ENCODE assay signal across 7 cellular contexts in the genomic region with DNA sequence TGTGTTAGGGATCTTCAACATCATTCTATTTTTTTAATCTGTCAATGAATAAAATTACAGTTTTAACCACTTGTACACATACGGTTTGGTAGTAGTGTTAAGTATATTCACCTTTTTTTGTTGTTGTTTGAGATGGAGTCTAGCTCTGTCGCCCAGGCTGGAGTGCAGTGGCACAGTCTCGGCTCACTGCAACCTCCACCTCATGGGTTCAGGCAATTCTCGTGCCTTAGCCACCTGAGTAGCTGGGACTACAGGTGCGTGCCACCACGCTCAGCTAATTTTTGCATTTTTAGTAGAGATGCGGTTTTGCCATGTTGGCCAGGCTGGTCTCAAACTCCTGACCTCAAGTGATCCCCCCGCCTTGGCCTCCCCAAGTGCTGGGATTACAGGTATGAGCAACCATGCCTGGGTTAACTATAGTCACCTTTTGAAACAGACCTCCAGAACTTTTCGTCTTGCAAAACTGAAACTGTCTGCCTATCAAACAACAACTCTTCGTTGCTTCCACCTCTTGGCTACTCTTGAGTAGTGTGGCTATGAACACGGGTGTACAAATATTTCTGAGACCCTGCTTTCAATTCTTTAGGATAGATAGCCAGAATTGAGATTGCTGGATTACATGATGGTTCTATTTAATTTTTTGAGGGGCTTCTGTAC.
DNase-seq lines count a peak whose midpoint lies in the region; ATAC-seq and TF ChIP-seq lines count a peak whose summit lies in the region.
"Not testable (repeated sequence)": the region's sequence is repeated elsewhere in the genome, so short reads cannot be mapped to it uniquely, and the experiment has no call there.

No MANE protein-coding gene starts in this region.

- H3K27ac Mint-ChIP-seq in CD4-positive, alpha-beta T cell, result peak overlapping the region; percentile 89
- peak overlapping the region; percentile 83 to 84 for H3K27ac Mint-ChIP-seq in T-cell
- peak overlapping the region; percentile 82 for H3K27ac Mint-ChIP-seq in activated CD4-positive, alpha-beta memory T cell treated with anti-CD3 and anti-CD28 coated beads for 36 hours
- peak overlapping the region; percentile 89 for H3K27ac Mint-ChIP-seq in activated T-cell treated with anti-CD3 and anti-CD28 coated beads, Interleukin-2, amount 50 U/mL, for 72 hours
- peak overlapping the region; percentile 91 for H3K27ac Mint-ChIP-seq in activated naive CD8-positive, alpha-beta T cell
- H3K27ac Mint-ChIP-seq in immature natural killer cell, result peak overlapping the region in 4 of 6 donors; percentile 5 to 40 (median 9)

- POLR2A ChIA-PET in CD4-positive, alpha-beta T cell (lab: Charles Lee), result interaction anchor here (0.9 to 3.5 kb wide), 7 partner anchors 15 to 145 kb away, joined by 3 to 18 read pairs (median 5); no protein-coding TSS in a partner anchor
- POLR2A ChIA-PET in T-cell (lab: Charles Lee), result interaction anchor here in 1 of 2 donors (0.6 kb wide), 1 partner anchor 10 kb away, joined by 3 read pairs; no protein-coding TSS in a partner anchor
- POLR2A ChIA-PET in activated CD4-positive, alpha-beta memory T cell treated with anti-CD3 and anti-CD28 coated beads for 36 hours (lab: Charles Lee), result not testable (repeated sequence)

- H3K27ac ChIP-seq in CD4-positive, alpha-beta T cell (ENCODE audit: low read depth, low read length), result not testable (repeated sequence)

- CTCF ChIA-PET in CD4-positive, alpha-beta T cell (lab: Charles Lee); T-cell (lab: Charles Lee): not testable (repeated sequence)
- CTCF ChIA-PET in activated CD4-positive, alpha-beta memory T cell treated with anti-CD3 and anti-CD28 coated beads for 36 hours (lab: Charles Lee), result interaction anchor here (0.6 to 1.0 kb wide), 2 partner anchors 63 to 94 kb away, joined by 3 read pairs; no protein-coding TSS in a partner anchor

- not testable (repeated sequence) for H3K9me3 ChIP-seq in CD4-positive, alpha-beta T cell (ENCODE audit: control insufficient read depth, low read length)

- peaks cover 87% of the 10 kb centered on the region for H3K4me1 Mint-ChIP-seq in CD4-positive, alpha-beta T cell (ENCODE audit: low read depth)
- H3K4me1 Mint-ChIP-seq in T-cell (peaks cover 87 to 90% (median 88%) of the 10 kb centered on the region in 3 donors), immature natural killer cell (peaks cover 35 to 83% of the 10 kb centered on the region in 2 donors)
- peaks cover 87% of the 10 kb centered on the region for H3K4me1 Mint-ChIP-seq in activated CD4-positive, alpha-beta memory T cell treated with anti-CD3 and anti-CD28 coated beads for 36 hours (ENCODE audit: low read depth)
- peaks cover 94% of the 10 kb centered on the region for H3K4me1 Mint-ChIP-seq in activated T-cell treated with anti-CD3 and anti-CD28 coated beads, Interleukin-2, amount 50 U/mL, for 72 hours (ENCODE audit: low read depth)
- H3K4me1 Mint-ChIP-seq in activated naive CD8-positive, alpha-beta T cell (ENCODE audit: low read depth), result peaks cover 93% of the 10 kb centered on the region

- not testable (repeated sequence) for TF ChIP-seq CTCF in CD4-positive, alpha-beta T cell (IDR thresholded peaks at IDR 0.05)

- not testable (repeated sequence) for H3K36me3 Mint-ChIP-seq in CD4-positive, alpha-beta T cell (ENCODE audit: low read depth); T-cell; activated CD4-positive, alpha-beta memory T cell treated with anti-CD3 and anti-CD28 coated beads for 36 hours; activated T-cell treated with anti-CD3 and anti-CD28 coated beads, Interleukin-2, amount 50 U/mL, for 72 hours (ENCODE audit: insufficient read depth in 2 of 2); immature natural killer cell
- H3K36me3 Mint-ChIP-seq in activated naive CD8-positive, alpha-beta T cell, result peaks cover 10% of the 10 kb centered on the region

- H3K4me3 Mint-ChIP-seq in CD4-positive, alpha-beta T cell, result peak overlapping the region; percentile 64
- H3K4me3 Mint-ChIP-seq in T-cell (peak overlapping the region; percentile 32 to 59 (median 35)), immature natural killer cell (peak overlapping the region in 3 of 5 donors; percentile 7 to 38 (median 11))
- H3K4me3 Mint-ChIP-seq in activated CD4-positive, alpha-beta memory T cell treated with anti-CD3 and anti-CD28 coated beads for 36 hours, result peak overlapping the region; percentile 24
- H3K4me3 Mint-ChIP-seq in activated T-cell treated with anti-CD3 and anti-CD28 coated beads, Interleukin-2, amount 50 U/mL, for 72 hours, result peak overlapping the region; percentile 21 to 35
- H3K4me3 Mint-ChIP-seq in activated naive CD8-positive, alpha-beta T cell, result peak overlapping the region; percentile 25

- H3K9me3 Mint-ChIP-seq in CD4-positive, alpha-beta T cell; activated CD4-positive, alpha-beta memory T cell treated with anti-CD3 and anti-CD28 coated beads for 36 hours; activated T-cell treated with anti-CD3 and anti-CD28 coated beads, Interleukin-2, amount 50 U/mL, for 72 hours; activated naive CD8-positive, alpha-beta T cell (ENCODE audit: low read depth); immature natural killer cell: not testable (repeated sequence)
- peaks cover 0 to 14% (median 0%) of the 10 kb centered on the region in 3 donors for H3K9me3 Mint-ChIP-seq in T-cell

- H3K4me3 ChIP-seq in Jurkat, Clone E6-1 (ENCODE audit: low read length), result peak overlapping the region; percentile 6; the same call in 1 of the 2 replicates

- ATAC-seq in CD4-positive, alpha-beta T cell (ENCODE audit: poor library complexity); T-cell (replicated peaks in 1 of 4): not testable (repeated sequence)
- peak; percentile 23 to 33 for ATAC-seq in activated T-cell treated with anti-CD3 and anti-CD28 coated beads, Interleukin-2, amount 50 U/mL, for 72 hours (replicated peaks in 1 of 2)

- H3K27me3 ChIP-seq in CD4-positive, alpha-beta T cell (ENCODE audit: control insufficient read depth, insufficient read depth, low read length), result not testable (repeated sequence)

- intact Hi-C loops in CD4-positive, alpha-beta T cell (cut with DNase I, micrococcal nuclease); activated CD4-positive, alpha-beta memory T cell treated with anti-CD3 and anti-CD28 coated beads for 36 hours (cut with micrococcal nuclease): not testable (repeated sequence)

- H3K27me3 Mint-ChIP-seq in CD4-positive, alpha-beta T cell; T-cell; activated CD4-positive, alpha-beta memory T cell treated with anti-CD3 and anti-CD28 coated beads for 36 hours; activated T-cell treated with anti-CD3 and anti-CD28 coated beads, Interleukin-2, amount 50 U/mL, for 72 hours (ENCODE audit: low read depth); activated naive CD8-positive, alpha-beta T cell; immature natural killer cell (ENCODE audit: low read depth in 3 of 3): not testable (repeated sequence)

- not testable (repeated sequence) for DNase-seq in CD4-positive, alpha-beta T cell; Jurkat, Clone E6-1 (ENCODE audit: low read depth, low spot score); T-cell; immature natural killer cell
- DNase-seq in activated CD4-positive, alpha-beta memory T cell treated with anti-CD3 and anti-CD28 coated beads for 36 hours, result peak; percentile 62
- DNase-seq in activated T-cell treated with anti-CD3 and anti-CD28 coated beads, Interleukin-2, amount 50 U/mL, for 72 hours, result peak; percentile 25 to 30

Comparison
In these comparisons a context has a peak if more than half of its experiments do, and no peak if none do; other contexts are left out.
1. H3K27ac Mint-ChIP-seq: peak in every context shown above with its lines; median percentile 91 in activated naive CD8-positive, alpha-beta T cell; 89 in CD4-positive, alpha-beta T cell; 89 in activated T-cell treated with anti-CD3 and anti-CD28 coated beads, Interleukin-2, amount 50 U/mL, for 72 hours; 84 in T-cell; 82 in activated CD4-positive, alpha-beta memory T cell treated with anti-CD3 and anti-CD28 coated beads for 36 hours; 9 in immature natural killer cell.
2. H3K4me3 Mint-ChIP-seq: peak in every context shown above with its lines; median percentile 64 in CD4-positive, alpha-beta T cell; 35 in T-cell; 28 in activated T-cell treated with anti-CD3 and anti-CD28 coated beads, Interleukin-2, amount 50 U/mL, for 72 hours; 25 in activated naive CD8-positive, alpha-beta T cell; 24 in activated CD4-positive, alpha-beta memory T cell treated with anti-CD3 and anti-CD28 coated beads for 36 hours; 11 in immature natural killer cell.